9 cellular contexts compared by ENCODE assay signal in genomic region chr2:73963385-73964120, GRCh38. TPM values are rescaled to one million over a fixed set of nuclear protein-coding genes. Genes with fewer than 3 reads are reported as not detected.
DNase-seq lines count a peak whose midpoint lies in the region; ATAC-seq and TF ChIP-seq lines count a peak whose summit lies in the region.
"Had no signal": no experiment of that assay in that cellular context is flagged by ENCODE, and none has a peak within 500 bp of the region (broad histone marks: within the 10 kb centered on the region; RNA-seq: fewer than 3 reads in every experiment).

No MANE protein-coding gene starts in this region.

- no peak overlapping the region for H3K23ac ChIP-seq in mesendoderm (ENCODE audit: low read length)

- intact Hi-C loops in colonic mucosa (cut with DNase I) (no loop called here), thyroid gland (cut with DNase I) (no loop called here)

- H3K56ac ChIP-seq in mesendoderm (ENCODE audit: low read length), result no peak overlapping the region

- no peak for TF ChIP-seq POLR2A in thyroid gland (IDR thresholded peaks at IDR 0.05)

- H3K4me2 ChIP-seq in mesendoderm (ENCODE audit: low read length), result no peak overlapping the region

- H3K9me3 Mint-ChIP-seq in CD8-positive, alpha-beta memory T cell, result peaks cover 0 to 3% (median 0%) of the 10 kb centered on the region in 5 donors
- peaks cover 6 to 7% of the 10 kb centered on the region in 2 donors for H3K9me3 Mint-ChIP-seq in activated naive CD4-positive, alpha-beta T cell treated with anti-CD3 and anti-CD28 coated beads, Interleukin-2, amount 50 U/mL, for 72 hours

- H3K36me3 Mint-ChIP-seq in CD8-positive, alpha-beta memory T cell, result peaks cover 8 to 19% (median 13%) of the 10 kb centered on the region in 3 donors
- peaks cover 15 to 37% of the 10 kb centered on the region in 2 donors for H3K36me3 Mint-ChIP-seq in activated naive CD4-positive, alpha-beta T cell treated with anti-CD3 and anti-CD28 coated beads, Interleukin-2, amount 50 U/mL, for 72 hours

- no peak overlapping the region for H4K5ac ChIP-seq in mesendoderm (ENCODE audit: low read length)

- peaks cover 21 to 30% (median 29%) of the 10 kb centered on the region in 3 donors for H3K4me1 Mint-ChIP-seq in CD8-positive, alpha-beta memory T cell

- no peak overlapping the region for H3K9ac ChIP-seq in colonic mucosa (ENCODE audit: low read depth in 2 of 2, low read length in 2 of 2)
- H3K9ac ChIP-seq in mesendoderm (ENCODE audit: low read length), result no peak overlapping the region

- H2BK15ac ChIP-seq in mesendoderm (replicated peaks; ENCODE audit: low read depth), result no peak overlapping the region

- H3K79me2 ChIP-seq in mesendoderm (ENCODE audit: control insufficient read depth, insufficient read depth, low read length), result no peaks in the 10 kb centered on the region

- no peaks in the 10 kb centered on the region for H3K79me1 ChIP-seq in mesendoderm (ENCODE audit: low read length)

- H3K27ac Mint-ChIP-seq in CD8-positive, alpha-beta memory T cell, result peak overlapping the region in 6 of 8 donors; percentile 3 to 84 (median 52)
- H3K27ac Mint-ChIP-seq in activated naive CD4-positive, alpha-beta T cell treated with anti-CD3 and anti-CD28 coated beads, Interleukin-2, amount 50 U/mL, for 72 hours, result peak overlapping the region; percentile 56 to 76

- H3K4me1 ChIP-seq in CD8-positive, alpha-beta memory T cell (ENCODE audit: insufficient read depth, low read length), result peaks cover 4% of the 10 kb centered on the region
- H3K4me1 ChIP-seq in colonic mucosa, result no peaks in the 10 kb centered on the region
- no peaks in the 10 kb centered on the region for H3K4me1 ChIP-seq in mesendoderm (ENCODE audit: control insufficient read depth, low read depth, low read length)
- no peaks in the 10 kb centered on the region for H3K4me1 ChIP-seq in thyroid gland

- 100% methylated on average over 3 of the region's 13 CpGs for WGBS in mesendoderm (ENCODE audit: extremely low coverage, insufficient coverage, low lambda C conversion rate)
- 82 to 90% methylated on average over 13 of the region's 13 CpGs for WGBS in thyroid gland, 2 donors

- no peak overlapping the region for H2AK5ac ChIP-seq in mesendoderm (ENCODE audit: low read length)

- TF ChIP-seq CTCF in colonic mucosa (IDR thresholded peaks at IDR 0.05) (no peak), thyroid gland (IDR thresholded peaks at IDR 0.05) (no peak)

- H3K27ac ChIP-seq in CD8-positive, alpha-beta memory T cell (ENCODE audit: low read depth, low read length), result no peak overlapping the region
- H3K27ac ChIP-seq in colonic mucosa (no peak overlapping the region), mesendoderm (ENCODE audit: low read depth, low read length) (no peak overlapping the region), thyroid gland (no peak overlapping the region)

- H2BK5ac ChIP-seq in mesendoderm (ENCODE audit: low read length), result no peak overlapping the region

- no peak overlapping the region for H3K4me3 ChIP-seq in CD8-positive, alpha-beta memory T cell (ENCODE audit: low read length)
- H3K4me3 ChIP-seq in colonic mucosa, result no peak overlapping the region
- H3K4me3 ChIP-seq in mesendoderm (ENCODE audit: low read length), result no peak overlapping the region
- no peak overlapping the region for H3K4me3 ChIP-seq in thyroid gland (replicated peaks in 1 of 3)

- H3K27me3 Mint-ChIP-seq in CD8-positive, alpha-beta memory T cell, result no peaks in the 10 kb centered on the region

- no peak overlapping the region for H3K4ac ChIP-seq in mesendoderm (ENCODE audit: low read depth, low read length)

- H2BK120ac ChIP-seq in mesendoderm (ENCODE audit: low read depth, low read length), result no peak overlapping the region

- H3K18ac ChIP-seq in mesendoderm (ENCODE audit: low read length), result no peak overlapping the region

- DNase-seq in CD8-positive, alpha-beta memory T cell, result no peak
- peak in 1 of 2 donors; percentile 57 for DNase-seq in activated naive CD4-positive, alpha-beta T cell treated with anti-CD3 and anti-CD28 coated beads, Interleukin-2, amount 50 U/mL, for 72 hours (ENCODE audit: low spot score in 2 of 2)
- DNase-seq in colonic mucosa, result no peak
- no peak for DNase-seq in mesendoderm
- no peak for DNase-seq in C1 segment of cervical spinal cord (lab: John Stamatoyannopoulos, UW)
- DNase-seq in thyroid gland, result no peak

- peaks cover 13% of the 10 kb centered on the region for H3K36me3 ChIP-seq in CD8-positive, alpha-beta memory T cell (ENCODE audit: insufficient read depth, low read length)
- no peaks in the 10 kb centered on the region for H3K36me3 ChIP-seq in colonic mucosa
- H3K36me3 ChIP-seq in mesendoderm (ENCODE audit: control insufficient read depth, insufficient read depth, low read length), result no peaks in the 10 kb centered on the region
- H3K36me3 ChIP-seq in thyroid gland, result peaks cover 8 to 13% of the 10 kb centered on the region in 2 donors

- no peaks in the 10 kb centered on the region for H3K27me3 ChIP-seq in CD8-positive, alpha-beta memory T cell (ENCODE audit: insufficient read depth, low read length, poor library complexity, severe bottlenecking)
- H3K27me3 ChIP-seq in colonic mucosa, result no peaks in the 10 kb centered on the region
- no peaks in the 10 kb centered on the region for H3K27me3 ChIP-seq in mesendoderm (ENCODE audit: insufficient read depth, low read length, poor library complexity)
- H3K27me3 ChIP-seq in thyroid gland, result no peaks in the 10 kb centered on the region

- H4K8ac ChIP-seq in mesendoderm (ENCODE audit: low read depth, low read length), result no peak overlapping the region

- no peaks in the 10 kb centered on the region for H3K9me3 ChIP-seq in CD8-positive, alpha-beta memory T cell (ENCODE audit: low read length)
- H3K9me3 ChIP-seq in colonic mucosa (no peaks in the 10 kb centered on the region), thyroid gland (no peaks in the 10 kb centered on the region)

- CTCF ChIA-PET in CD8-positive, alpha-beta memory T cell (lab: Charles Lee), result interaction anchor here (2.2 kb wide), 1 partner anchor 24 kb away, joined by 5 read pairs; no protein-coding TSS in a partner anchor

- ATAC-seq in GM18907 (IDR thresholded peaks at IDR 0.05; ENCODE audit: unreplicated experiment) (peak; percentile 72), HG03378 (IDR thresholded peaks at IDR 0.05; ENCODE audit: unreplicated experiment) (peak; percentile 79)
- peak; percentile 95 to 97 for ATAC-seq in activated naive CD4-positive, alpha-beta T cell treated with anti-CD3 and anti-CD28 coated beads, Interleukin-2, amount 50 U/mL, for 72 hours

- POLR2A ChIA-PET in CD8-positive, alpha-beta memory T cell (lab: Charles Lee), result interaction anchor here (0.5 kb wide), 1 partner anchor 7 kb away, joined by 4 read pairs; no protein-coding TSS in a partner anchor

- H3K4me3 Mint-ChIP-seq in CD8-positive, alpha-beta memory T cell, result peak overlapping the region in 5 of 7 donors; percentile 3 to 36 (median 21)
- H3K4me3 Mint-ChIP-seq: CD14-positive monocyte had no signal

RNA-seq across cellular contexts. Expression of gene TET3, which starts 21.2 kb away (rescaled TPM):
- total RNA-seq in CD8-positive, alpha-beta memory T cell, result 10 to 100 TPM; 19.9 to 20.5 TPM
- 0.78 TPM for polyA plus RNA-seq in CD8-positive, alpha-beta memory T cell
- 10 to 100 TPM; 15.9 to 24.7 TPM for total RNA-seq in activated naive CD4-positive, alpha-beta T cell treated with anti-CD3 and anti-CD28 coated beads, Interleukin-2, amount 50 U/mL, for 72 hours
- total RNA-seq in colonic mucosa (10 to 100 TPM; 17.8 to 22.9 TPM), thyroid gland (10 to 100 TPM in 1 of 4 donors, 1 to 10 TPM in 3; 6.4 to 10.8 (median 7.5) TPM)
- polyA plus RNA-seq in mesendoderm (2013, experiment 1 of 2), result 7.5 TPM
- 6.9 TPM for polyA plus RNA-seq in mesendoderm (2013, experiment 2 of 2)

RNA-seq across cellular contexts. Expression of gene DGUOK, which starts 36.9 kb away (rescaled TPM):
- 10 to 100 TPM; 96.6 to 98.8 TPM for total RNA-seq in CD8-positive, alpha-beta memory T cell
- polyA plus RNA-seq in CD8-positive, alpha-beta memory T cell, result 188 TPM
- total RNA-seq in activated naive CD4-positive, alpha-beta T cell treated with anti-CD3 and anti-CD28 coated beads, Interleukin-2, amount 50 U/mL, for 72 hours, result 10 to 100 TPM; 75.5 to 89.1 TPM
- total RNA-seq in colonic mucosa, result 10 to 100 TPM; 55.0 to 56.3 TPM
- polyA plus RNA-seq in mesendoderm (2013, experiment 1 of 2), result 137 TPM
- 137 TPM for polyA plus RNA-seq in mesendoderm (2013, experiment 2 of 2)
- total RNA-seq in thyroid gland, result 10 to 100 TPM; 41.8 to 65.8 (median 46.9) TPM
